21 cellular contexts compared by ENCODE assay signal in genomic region chrX:147763131-147763530, GRCh38.
A peak's percentile ranks its signal among the peaks of the same experiment; 100 is the strongest.
DNase-seq lines count a peak whose midpoint lies in the region; ATAC-seq lines count a peak whose summit lies in the region.
"Had no signal": no experiment of that assay in that cellular context is flagged by ENCODE, and none has a peak within 500 bp of the region (broad histone marks: within the 10 kb centered on the region; RNA-seq: fewer than 3 reads in every experiment).

No MANE protein-coding gene starts in this region.

- H3K4me3 Mint-ChIP-seq in activated T-cell treated with anti-CD3 and anti-CD28 coated beads, Interleukin-2, amount 50 U/mL, for 72 hours, result peak overlapping the region in 1 of 2 donors; percentile 9
- peak overlapping the region; percentile 18 for H3K4me3 Mint-ChIP-seq in T-helper 1 cell treated with Interleukin-12 subunit alpha and Interleukin-12 subunit beta and Interleukin-4 antibody, amounts not matched to agents 30 μg/mL and 1 μg/mL, for 36 hours
- H3K4me3 Mint-ChIP-seq in activated T-helper 1 cell treated with anti-CD3 and anti-CD28 coated beads, Interleukin-12 subunit alpha, Interleukin-12 subunit beta, Interleukin-2, Interleukin-4 antibody, amounts not matched to agents 30 ng/mL and 10 ng/mL and 1 ng/mL, durations not matched to agents 14 hours and 24 hours and 36 hours, result no peak overlapping the region
- peak overlapping the region in 1 of 2 donors; percentile 19 for H3K4me3 Mint-ChIP-seq in stimulated activated naive CD8-positive, alpha-beta T cell treated with anti-CD3 and anti-CD28 coated beads, Interleukin-15, amount 100 ng/mL, for 72 hours
- H3K4me3 Mint-ChIP-seq: IgD-negative memory B cell had no signal

- H3K36me3 Mint-ChIP-seq in activated T-cell treated with anti-CD3 and anti-CD28 coated beads, Interleukin-2, amount 50 U/mL, for 72 hours (ENCODE audit: insufficient read depth in 2 of 2), result no peaks in the 10 kb centered on the region
- H3K36me3 Mint-ChIP-seq in T-helper 1 cell treated with Interleukin-12 subunit alpha and Interleukin-12 subunit beta and Interleukin-4 antibody, amounts not matched to agents 30 μg/mL and 1 μg/mL, for 36 hours (ENCODE audit: low read depth), result no peaks in the 10 kb centered on the region
- H3K36me3 Mint-ChIP-seq in activated T-helper 1 cell treated with anti-CD3 and anti-CD28 coated beads, Interleukin-12 subunit alpha, Interleukin-12 subunit beta, Interleukin-2, Interleukin-4 antibody, amounts not matched to agents 30 ng/mL and 10 ng/mL and 1 ng/mL, durations not matched to agents 14 hours and 24 hours and 36 hours (ENCODE audit: low read depth), result peaks cover 3% of the 10 kb centered on the region
- H3K36me3 Mint-ChIP-seq: IgD-negative memory B cell had no signal

- no peak overlapping the region for H3K27ac Mint-ChIP-seq in activated T-cell treated with anti-CD3 and anti-CD28 coated beads, Interleukin-2, amount 50 U/mL, for 72 hours
- H3K27ac Mint-ChIP-seq in T-helper 1 cell treated with Interleukin-12 subunit alpha and Interleukin-12 subunit beta and Interleukin-4 antibody, amounts not matched to agents 30 μg/mL and 1 μg/mL, for 36 hours, result no peak overlapping the region
- peak overlapping the region; percentile 50 for H3K27ac Mint-ChIP-seq in activated T-helper 1 cell treated with anti-CD3 and anti-CD28 coated beads, Interleukin-12 subunit alpha, Interleukin-12 subunit beta, Interleukin-2, Interleukin-4 antibody, amounts not matched to agents 30 ng/mL and 10 ng/mL and 1 ng/mL, durations not matched to agents 14 hours and 24 hours and 36 hours
- H3K27ac Mint-ChIP-seq in stimulated activated naive CD8-positive, alpha-beta T cell treated with anti-CD3 and anti-CD28 coated beads, Interleukin-15, amount 100 ng/mL, for 72 hours, result no peak overlapping the region
- H3K27ac Mint-ChIP-seq: IgD-negative memory B cell had no signal

- no peak for DNase-seq in activated T-cell treated with anti-CD3 and anti-CD28 coated beads, Interleukin-2, amount 50 U/mL, for 72 hours
- no peak for DNase-seq in activated T-cell treated with anti-CD3 and anti-CD28 coated beads for 4 hours
- no peak for DNase-seq in activated T-helper 1 cell treated with anti-CD3 and anti-CD28 coated beads, Interleukin-12 subunit alpha, Interleukin-12 subunit beta, Interleukin-2, Interleukin-4 antibody, amounts not matched to agents 30 ng/mL and 10 ng/mL and 1 ng/mL, durations not matched to agents 14 hours and 24 hours and 36 hours (ENCODE audit: low spot score)
- DNase-seq in stimulated activated naive CD8-positive, alpha-beta T cell treated with anti-CD3 and anti-CD28 coated beads, Interleukin-15, amount 100 ng/mL, for 72 hours, result no peak
- no peak for DNase-seq in cortex of kidney (lab: John Stamatoyannopoulos, UW)
- no peak for DNase-seq in DMS 273 (lab: John Stamatoyannopoulos, UW; ENCODE audit: unreplicated experiment)
- DNase-seq: BE2C, DMS79, H7, Kasumi-1, MG63, NCI-H1417, NCI-H1694 treated with DMSO at 0.1 percent for 48 hours, NCI-H2081 treated with DMSO at 0.1 percent for 48 hours, NCI-H446, NCI-H526 treated with DMSO at 0.1 percent for 48 hours, PC-3, RPMI8226, SHP77 treated with DMSO at 0.1 percent for 48 hours had no signal

- no peaks in the 10 kb centered on the region for H3K9me3 Mint-ChIP-seq in activated T-cell treated with anti-CD3 and anti-CD28 coated beads, Interleukin-2, amount 50 U/mL, for 72 hours
- no peaks in the 10 kb centered on the region for H3K9me3 Mint-ChIP-seq in T-helper 1 cell treated with Interleukin-12 subunit alpha and Interleukin-12 subunit beta and Interleukin-4 antibody, amounts not matched to agents 30 μg/mL and 1 μg/mL, for 36 hours
- H3K9me3 Mint-ChIP-seq in activated T-helper 1 cell treated with anti-CD3 and anti-CD28 coated beads, Interleukin-12 subunit alpha, Interleukin-12 subunit beta, Interleukin-2, Interleukin-4 antibody, amounts not matched to agents 30 ng/mL and 10 ng/mL and 1 ng/mL, durations not matched to agents 14 hours and 24 hours and 36 hours, result peaks cover 3% of the 10 kb centered on the region
- no peaks in the 10 kb centered on the region for H3K9me3 Mint-ChIP-seq in stimulated activated naive CD8-positive, alpha-beta T cell treated with anti-CD3 and anti-CD28 coated beads, Interleukin-15, amount 100 ng/mL, for 72 hours

- intact Hi-C loops in activated T-helper 1 cell treated with anti-CD3 and anti-CD28 coated beads, Interleukin-12 subunit alpha, Interleukin-12 subunit beta, Interleukin-2, Interleukin-4 antibody, amounts not matched to agents 30 ng/mL and 10 ng/mL and 1 ng/mL, durations not matched to agents 14 hours and 24 hours and 36 hours (cut with micrococcal nuclease), result loop anchor here (1.0 kb wide), 1 partner anchor 25 kb away; no protein-coding TSS in a partner anchor

- H3K27me3 Mint-ChIP-seq in activated T-cell treated with anti-CD3 and anti-CD28 coated beads, Interleukin-2, amount 50 U/mL, for 72 hours (ENCODE audit: low read depth), result peaks cover 24% of the 10 kb centered on the region
- H3K27me3 Mint-ChIP-seq in T-helper 1 cell treated with Interleukin-12 subunit alpha and Interleukin-12 subunit beta and Interleukin-4 antibody, amounts not matched to agents 30 μg/mL and 1 μg/mL, for 36 hours (ENCODE audit: low read depth), result no peaks in the 10 kb centered on the region
- H3K27me3 Mint-ChIP-seq in activated T-helper 1 cell treated with anti-CD3 and anti-CD28 coated beads, Interleukin-12 subunit alpha, Interleukin-12 subunit beta, Interleukin-2, Interleukin-4 antibody, amounts not matched to agents 30 ng/mL and 10 ng/mL and 1 ng/mL, durations not matched to agents 14 hours and 24 hours and 36 hours (ENCODE audit: insufficient read depth), result peaks cover 1% of the 10 kb centered on the region
- no peaks in the 10 kb centered on the region for H3K27me3 Mint-ChIP-seq in stimulated activated naive CD8-positive, alpha-beta T cell treated with anti-CD3 and anti-CD28 coated beads, Interleukin-15, amount 100 ng/mL, for 72 hours
- H3K27me3 Mint-ChIP-seq: IgD-negative memory B cell had no signal

- ATAC-seq in activated T-cell treated with anti-CD3 and anti-CD28 coated beads, Interleukin-2, amount 50 U/mL, for 72 hours (replicated peaks in 1 of 2), result peak; percentile 31 to 49
- peak; percentile 54 for ATAC-seq in stimulated activated naive CD8-positive, alpha-beta T cell treated with anti-CD3 and anti-CD28 coated beads, Interleukin-15, amount 100 ng/mL, for 72 hours
- ATAC-seq: PC-3 had no signal

- H3K4me1 Mint-ChIP-seq in activated T-cell treated with anti-CD3 and anti-CD28 coated beads, Interleukin-2, amount 50 U/mL, for 72 hours (ENCODE audit: low read depth), result no peaks in the 10 kb centered on the region
- peaks cover 17% of the 10 kb centered on the region for H3K4me1 Mint-ChIP-seq in T-helper 1 cell treated with Interleukin-12 subunit alpha and Interleukin-12 subunit beta and Interleukin-4 antibody, amounts not matched to agents 30 μg/mL and 1 μg/mL, for 36 hours (ENCODE audit: low read depth)
- H3K4me1 Mint-ChIP-seq in activated T-helper 1 cell treated with anti-CD3 and anti-CD28 coated beads, Interleukin-12 subunit alpha, Interleukin-12 subunit beta, Interleukin-2, Interleukin-4 antibody, amounts not matched to agents 30 ng/mL and 10 ng/mL and 1 ng/mL, durations not matched to agents 14 hours and 24 hours and 36 hours (ENCODE audit: low read depth), result peaks cover 25% of the 10 kb centered on the region
- H3K4me1 Mint-ChIP-seq in stimulated activated naive CD8-positive, alpha-beta T cell treated with anti-CD3 and anti-CD28 coated beads, Interleukin-15, amount 100 ng/mL, for 72 hours, result peaks cover 17% of the 10 kb centered on the region
- H3K4me1 Mint-ChIP-seq: IgD-negative memory B cell had no signal
